8 cellular contexts compared by ENCODE assay signal in the genomic region with DNA sequence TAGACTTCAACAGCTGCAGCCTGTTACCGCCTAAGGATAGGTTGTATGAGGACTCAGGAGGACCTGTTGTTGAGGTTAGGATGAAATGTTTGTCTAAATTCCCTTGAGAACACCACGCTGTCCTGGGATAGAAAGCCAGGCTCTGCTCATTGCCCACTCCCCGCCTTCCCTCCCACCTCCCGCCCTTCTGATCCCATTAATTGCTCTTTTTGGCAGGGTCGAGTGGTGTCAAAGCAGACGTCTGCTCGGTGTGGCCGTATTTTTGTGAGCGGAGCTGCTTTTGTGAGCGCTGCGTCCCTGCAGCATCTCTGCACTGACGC.
A peak's percentile ranks its signal among the peaks of the same experiment; 100 is the strongest.
DNase-seq lines count a peak whose midpoint lies in the region; ATAC-seq and TF ChIP-seq lines count a peak whose summit lies in the region.

No MANE protein-coding gene starts in this region.

- H4K91ac ChIP-seq in neuronal stem cell (ENCODE audit: low read depth, low read length, poor library complexity), result no peak overlapping the region

- H2BK12ac ChIP-seq in neuronal stem cell (ENCODE audit: low read length), result no peak overlapping the region

- H3K23ac ChIP-seq in neuronal stem cell (ENCODE audit: low read depth, low read length, poor library complexity), result peak overlapping the region; percentile 71

- CTCF ChIA-PET in GM10248 (lab: Yijun Ruan, JAX), result no interaction called here

- peak overlapping the region; percentile 99 for H2BK15ac ChIP-seq in neuronal stem cell (ENCODE audit: low read length)

- no peaks in the 10 kb centered on the region for H3K36me3 ChIP-seq in neuronal stem cell (replicated peaks in 1 of 2; ENCODE audit: control insufficient read depth in 2 of 2, insufficient read depth in 2 of 2, low read length in 2 of 2)

- H3K36me3 Mint-ChIP-seq in endothelial cell (ENCODE audit: low read depth, unreplicated experiment), result no peaks in the 10 kb centered on the region

- no peaks in the 10 kb centered on the region for H3K79me1 ChIP-seq in neuronal stem cell (ENCODE audit: low read depth, low read length)

- H3K4me3 ChIP-seq in neuronal stem cell (ENCODE audit: low read length in 2 of 2), result peak overlapping the region; percentile 41 to 81

- H3K14ac ChIP-seq in neuronal stem cell (ENCODE audit: low read length), result no peak overlapping the region

- peak overlapping the region; percentile 89 for H3K4me3 Mint-ChIP-seq in endothelial cell (ENCODE audit: unreplicated experiment)

- peaks cover 10% of the 10 kb centered on the region for H3K4me1 Mint-ChIP-seq in endothelial cell (ENCODE audit: unreplicated experiment)

- H4K8ac ChIP-seq in neuronal stem cell (ENCODE audit: low read depth, low read length), result no peak overlapping the region

- no peak overlapping the region for H3K4ac ChIP-seq in neuronal stem cell (ENCODE audit: low read length)

- H2BK5ac ChIP-seq in neuronal stem cell (ENCODE audit: low read length), result peak overlapping the region; percentile 80

- peak overlapping the region; percentile 87 for H3K4me2 ChIP-seq in neuronal stem cell (ENCODE audit: insufficient read depth, low read length, poor library complexity, severe bottlenecking)

- H2BK120ac ChIP-seq in neuronal stem cell (ENCODE audit: low read depth, low read length), result peak overlapping the region; percentile 54

- no peaks in the 10 kb centered on the region for H3K9me3 Mint-ChIP-seq in endothelial cell (ENCODE audit: unreplicated experiment)

- H3K27me3 ChIP-seq in neuronal stem cell (ENCODE audit: control insufficient read depth in 3 of 3, insufficient read depth in 3 of 3, low read depth in 1 of 3, low read length in 3 of 3), result peaks cover 0 to 38% (median 7%) of the 10 kb centered on the region in 3 experiments

- peak overlapping the region; percentile 98 for H2AFZ ChIP-seq in neuronal stem cell (ENCODE audit: low read length)

- peaks cover 1% of the 10 kb centered on the region for H3K27me3 Mint-ChIP-seq in endothelial cell (ENCODE audit: unreplicated experiment)

- peak overlapping the region; percentile 92 for H3K9ac ChIP-seq in neuronal stem cell (ENCODE audit: low read depth, low read length, poor library complexity)

- ATAC-seq in HG02885 (IDR thresholded peaks at IDR 0.05; ENCODE audit: poor library complexity, unreplicated experiment), result no peak

- H3K27ac ChIP-seq in C4-2B (peak overlapping the region; percentile 87), neuronal stem cell (replicated peaks; ENCODE audit: low read length) (no peak overlapping the region)

- no CpG with 5 or more reads among the region's 12 CpGs for WGBS in neuronal stem cell (ENCODE audit: extremely low coverage in 2 of 2, insufficient read length in 2 of 2, insufficient replicate concordance in 1 of 2), 2 donors

- DNase-seq in NCI-H526 treated with DMSO at 0.1 percent for 48 hours (lab: John Stamatoyannopoulos, UW) (peak; percentile 45), endothelial cell (ENCODE audit: low spot score) (no peak), neuronal stem cell (ENCODE audit: low spot score) (peak; percentile 36), GDM1 (lab: John Stamatoyannopoulos, UW) (no peak), GM10248 (ENCODE audit: extremely low spot score) (no peak), foreskin melanocyte (no peak)

- no peak overlapping the region for H2AK5ac ChIP-seq in neuronal stem cell (ENCODE audit: low read depth, low read length)

- H3K18ac ChIP-seq in neuronal stem cell (ENCODE audit: low read length), result peak overlapping the region; percentile 97

- H3K9me3 ChIP-seq in neuronal stem cell (replicated peaks in 1 of 2; ENCODE audit: control insufficient read depth in 2 of 2, insufficient read depth in 1 of 2, low read depth in 1 of 2, low read length in 2 of 2), result peaks cover 0 to 1% of the 10 kb centered on the region in 2 donors

- no peak overlapping the region for H3K27ac Mint-ChIP-seq in endothelial cell (ENCODE audit: unreplicated experiment)

- no peak; the same call in 1 of the 2 replicates for TF ChIP-seq CTCF in C4-2B (conservative IDR thresholded peaks at IDR 0.05)
- no peak for TF ChIP-seq CTCF in endothelial cell (IDR thresholded peaks at IDR 0.05; ENCODE audit: unreplicated experiment)
- TF ChIP-seq CTCF in GM10248 (IDR thresholded peaks at IDR 0.05; ENCODE audit: control extremely low read depth, extremely low read depth, low read depth, missing control alignments), result no peak

- H3K4me1 ChIP-seq in neuronal stem cell (ENCODE audit: control insufficient read depth in 2 of 2, insufficient read depth in 1 of 2, low read depth in 1 of 2, low read length in 2 of 2), result peaks cover 3 to 6% of the 10 kb centered on the region in 2 donors

- POLR2A ChIA-PET in GM10248 (lab: Yijun Ruan, JAX), result no interaction called here

Comparison
In these comparisons a context has a peak if more than half of its experiments do, and no peak if none do; other contexts are left out.
1. DNase-seq: peak in NCI-H526 treated with DMSO at 0.1 percent for 48 hours (single experiment) and neuronal stem cell (single experiment); none in endothelial cell (single experiment), GDM1 (single experiment), GM10248 (single experiment) and foreskin melanocyte (single experiment).